22 cellular contexts compared by ENCODE assay signal in genomic region chr1:228264100-228264816, GRCh38.
"Had no signal": no experiment of that assay in that cellular context is flagged by ENCODE, and none has a peak within 500 bp of the region (broad histone marks: within the 10 kb centered on the region; RNA-seq: fewer than 3 reads in every experiment).

No MANE protein-coding gene starts in this region.

- H3K27me3 ChIP-seq: adrenal gland, breast epithelium had no signal

- H3K4me3 ChIP-seq: adrenal gland, breast epithelium had no signal

- H3K36me3 ChIP-seq: adrenal gland had no signal

- H3K9me3 ChIP-seq: adrenal gland had no signal

- DNase-seq: activated CD4-positive, alpha-beta T cell treated with anti-CD3 and anti-CD28 coated beads for 48 hours; activated CD4-positive, alpha-beta T cell treated with anti-CD3 and anti-CD28 coated beads, Interleukin-2, amount 50 U/mL, for 4 hours; activated CD4-positive, CD25-positive, alpha-beta regulatory T cell treated with anti-CD3 and anti-CD28 coated beads, Interleukin-2, amount 50 U/mL, for 72 hours; activated CD8-positive, alpha-beta memory T cell treated with anti-CD3 and anti-CD28 coated beads, Interleukin-2, amount 50 U/mL, for 48 hours; activated CD8-positive, alpha-beta T cell treated with anti-CD3 and anti-CD28 coated beads, Interleukin-2, amount 10 ng/mL, durations not matched to agents 7 days and 5 days; activated naive CD4-positive, alpha-beta T cell treated with anti-CD3 and anti-CD28 coated beads, Interleukin-2, amount 50 U/mL, for 16 hours; activated naive CD8-positive, alpha-beta T cell treated with anti-CD3 and anti-CD28 coated beads, Interleukin-2, amount 10 ng/mL, durations not matched to agents 7 days and 5 days; activated T-cell treated with anti-CD3 and anti-CD28 coated beads, Interleukin-2, amount 50 U/mL, for 1 hour; anterior cingulate cortex; NCI-H1092; NCI-H1417 treated with DMSO at 0.1 percent for 48 hours; NCI-H1694 treated with DMSO at 0.1 percent for 48 hours; NCI-H2029 treated with DMSO at 0.1 percent for 48 hours; NCI-H510A treated with DMSO at 0.1 percent for 48 hours; NCI-H69; SHP77 treated with DMSO at 0.1 percent for 48 hours; T-helper 17 cell; T-helper 9 cell had no signal

- H3K4me1 ChIP-seq: adrenal gland, breast epithelium had no signal

- ATAC-seq: activated CD8-positive, alpha-beta T cell treated with anti-CD3 and anti-CD28 coated beads, Interleukin-2, amount 10 ng/mL, durations not matched to agents 7 days and 5 days; T-helper 17 cell; WTC11 had no signal

- H3K27ac ChIP-seq: adrenal gland, breast epithelium, KMS-11 had no signal
